ENCODE assay signal across 8 cellular contexts in genomic region chr19:53365899-53366493, GRCh38. TPM values are rescaled to one million over a fixed set of nuclear protein-coding genes. Genes with fewer than 3 reads are reported as not detected.
DNase-seq lines count a peak whose midpoint lies in the region; ATAC-seq, FAIRE-seq and TF ChIP-seq lines count a peak whose summit lies in the region.

No MANE protein-coding gene starts in this region.

- peak overlapping the region; percentile 47; the same call in 1 of the 2 replicates for H3K56ac ChIP-seq in IMR-90 (ENCODE audit: extremely low read depth, insufficient read depth, low read length)

- ATAC-seq in GM21381 (IDR thresholded peaks at IDR 0.05; ENCODE audit: unreplicated experiment) (peak; percentile 28), IMR-90 (ENCODE audit: low read depth) (peak; percentile 53)

- H3K4me3 ChIP-seq in IMR-90 (ENCODE audit: insufficient read depth, low read depth, low read length) = peak overlapping the region; percentile 55
- peak overlapping the region; percentile 71 to 92 for H3K4me3 ChIP-seq in foreskin fibroblast (ENCODE audit: low read depth in 1 of 2, low read length in 2 of 2)
- H3K4me3 ChIP-seq in trophoblast cell (ENCODE audit: low read depth, low read length) = peak overlapping the region; percentile 82

- H3K23ac ChIP-seq in IMR-90 (ENCODE audit: low read depth, low read length) = peak overlapping the region; percentile 38
- H3K23ac ChIP-seq in trophoblast cell (ENCODE audit: low read length) = no peak overlapping the region

- H3K27ac ChIP-seq in IMR-90 (ENCODE audit: insufficient read depth, low read length) (peak overlapping the region; percentile 24; the same call in 1 of the 2 replicates), trophoblast cell (ENCODE audit: low read depth, low read length) (peak overlapping the region; percentile 30)

- H2AFZ ChIP-seq in IMR-90 (replicated peaks; ENCODE audit: low read length, poor library complexity) (peak overlapping the region; percentile 91), trophoblast cell (ENCODE audit: insufficient read depth, low read length, poor library complexity) (peak overlapping the region; percentile 30)

- H4K20me1 ChIP-seq in IMR-90 (ENCODE audit: insufficient read depth, low read length) = no peaks in the 10 kb centered on the region

- TF ChIP-seq POLR2A in IMR-90 (IDR thresholded peaks at IDR 0.05; ENCODE audit: low read depth, low read length) (no peak), GM12891 (IDR thresholded peaks at IDR 0.05; ENCODE audit: low read depth, low read length) (no peak)

- H3K14ac ChIP-seq in IMR-90 (replicated peaks; ENCODE audit: low read depth, low read length) (peak overlapping the region; percentile 36; the same call in 1 of the 2 replicates), trophoblast cell (ENCODE audit: low read length) (peak overlapping the region; percentile 39)

- H3K27me3 ChIP-seq in IMR-90 (ENCODE audit: control insufficient read depth, insufficient read depth, low read length) = no peaks in the 10 kb centered on the region
- H3K27me3 ChIP-seq in trophoblast cell (ENCODE audit: insufficient read depth, low read length) = no peaks in the 10 kb centered on the region

- WGBS in IMR-90 (ENCODE audit: extremely low coverage in 2 of 2, insufficient read length in 1 of 2), 2 experiments = 0% methylated on average over 8 of the region's 32 CpGs; no CpG with 5 or more reads in 1 of the 2 experiments
- WGBS in trophoblast cell (ENCODE audit: extremely low coverage, insufficient coverage, insufficient read length) = no CpG with 5 or more reads among the region's 32 CpGs

- H3K4me1 ChIP-seq in IMR-90 (ENCODE audit: control insufficient read depth, insufficient read depth, low read length) = no peaks in the 10 kb centered on the region
- peaks cover 0 to 3% of the 10 kb centered on the region in 2 experiments for H3K4me1 ChIP-seq in trophoblast cell (ENCODE audit: control insufficient read depth in 1 of 2, insufficient read depth in 2 of 2, low read length in 2 of 2)

- H2AK5ac ChIP-seq in IMR-90 (ENCODE audit: low read depth, low read length) (no peak overlapping the region), trophoblast cell (ENCODE audit: low read length) (no peak overlapping the region)

- H3K4ac ChIP-seq in IMR-90 (ENCODE audit: low read depth, low read length) = peak overlapping the region; percentile 39; the same call in 1 of the 2 replicates
- peak overlapping the region; percentile 59 for H3K4ac ChIP-seq in trophoblast cell (ENCODE audit: low read depth, low read length)

- no peaks in the 10 kb centered on the region for H3K36me3 ChIP-seq in IMR-90 (ENCODE audit: control insufficient read depth, insufficient read depth, low read length)
- H3K36me3 ChIP-seq in trophoblast cell (ENCODE audit: control insufficient read depth in 1 of 2, insufficient read depth in 2 of 2, low read length in 2 of 2) = no peaks in the 10 kb centered on the region

- H2BK5ac ChIP-seq in IMR-90 (ENCODE audit: low read depth, low read length, poor library complexity, severe bottlenecking) (no peak overlapping the region), trophoblast cell (ENCODE audit: low read depth, low read length, poor library complexity) (peak overlapping the region; percentile 49)

- H2BK12ac ChIP-seq in trophoblast cell (ENCODE audit: low read length) = no peak overlapping the region

- in situ Hi-C loops in IMR-90 (cut with MboI; ENCODE audit: low sequenced_read_pairs) = no loop called here

- H3K79me1 ChIP-seq in IMR-90 (ENCODE audit: low read depth in 1 of 2, low read length in 2 of 2) (no peaks in the 10 kb centered on the region), trophoblast cell (ENCODE audit: low read length) (peaks cover 5% of the 10 kb centered on the region)

- no peak overlapping the region for H2BK15ac ChIP-seq in IMR-90 (ENCODE audit: low read depth, low read length)

- TF ChIP-seq CTCF in IMR-90 (conservative IDR thresholded peaks at IDR 0.05; ENCODE audit: low read depth, low read length) (no peak), foreskin fibroblast (IDR thresholded peaks at IDR 0.05; ENCODE audit: low read depth, low read length) (no peak)

- peak overlapping the region; percentile 58 for H2AK9ac ChIP-seq in IMR-90 (replicated peaks; ENCODE audit: low read depth, low read length, poor library complexity)

- no peak for FAIRE-seq in GM12891 (lab: Jason Lieb, UNC)

- no peak for TF ChIP-seq RAD21 in IMR-90 (IDR thresholded peaks at IDR 0.05; ENCODE audit: low read length)

- H3K9ac ChIP-seq in IMR-90 (ENCODE audit: low read depth, low read length) = peak overlapping the region; percentile 60
- H3K9ac ChIP-seq in trophoblast cell (ENCODE audit: low read length) = peak overlapping the region; percentile 92

- H2BK120ac ChIP-seq in IMR-90 (ENCODE audit: low read depth, low read length) (no peak overlapping the region), trophoblast cell (ENCODE audit: insufficient read depth, low read length, poor library complexity) (no peak overlapping the region)

- H3K4me2 ChIP-seq in IMR-90 (ENCODE audit: low read depth, low read length) (peak overlapping the region; percentile 95), trophoblast cell (ENCODE audit: low read length) (peak overlapping the region; percentile 99)

- peak; percentile 43 for DNase-seq in D341Med (ENCODE audit: low spot score)
- no peak for DNase-seq in IMR-90
- peak; percentile 50 for DNase-seq in activated CD8-positive, alpha-beta memory T cell treated with anti-CD3 and anti-CD28 coated beads, Interleukin-2, amount 50 U/mL, for 4 hours
- DNase-seq in foreskin fibroblast = peak in 1 of 2 donors; percentile 6
- peak; percentile 33 to 67 for DNase-seq in trophoblast cell
- DNase-seq in inferior parietal cortex (ENCODE audit: extremely low spot score) = no peak
- no peak for DNase-seq in GM12891 (ENCODE audit: insufficient read length, low spot score)

- no peak overlapping the region for H3K18ac ChIP-seq in IMR-90 (ENCODE audit: low read depth, low read length)
- H3K18ac ChIP-seq in trophoblast cell (ENCODE audit: low read length) = peak overlapping the region; percentile 85

- H2BK20ac ChIP-seq in IMR-90 (ENCODE audit: low read depth, low read length) = no peak overlapping the region

- peak overlapping the region; percentile 68 for H4K12ac ChIP-seq in trophoblast cell (ENCODE audit: low read depth, low read length)

- no peaks in the 10 kb centered on the region for H3K9me1 ChIP-seq in IMR-90 (ENCODE audit: insufficient read depth, low read length)

- BruUV-seq in IMR-90 (replicated peaks; lab: Mats Ljungman, UMichigan) = no TSS peak

- dilution Hi-C loops in IMR-90 (cut with HindIII; ENCODE audit: low sequenced_read_pairs, unreplicated experiment) = no loop called here

- H4K5ac ChIP-seq in IMR-90 (ENCODE audit: low read depth, low read length) = peak overlapping the region; percentile 78

- H3K9me3 ChIP-seq in IMR-90 (ENCODE audit: control insufficient read depth, insufficient read depth, low read length) = no peaks in the 10 kb centered on the region
- no peaks in the 10 kb centered on the region for H3K9me3 ChIP-seq in trophoblast cell (ENCODE audit: insufficient read depth, low read depth, low read length)

- CTCF ChIA-PET in IMR-90 (lab: Yijun Ruan, JAX) = no interaction called here

- POLR2A ChIA-PET in IMR-90 (lab: Charles Lee; ENCODE audit: unreplicated experiment) = no interaction called here

- H4K8ac ChIP-seq in IMR-90 (ENCODE audit: low read depth in 2 of 2, low read length in 2 of 2) = peak overlapping the region; percentile 40 to 94; a peak in 3 of 4 replicates
- H4K8ac ChIP-seq in trophoblast cell (ENCODE audit: low read depth, low read length) = peak overlapping the region; percentile 78

- H4K91ac ChIP-seq in IMR-90 (ENCODE audit: insufficient read depth, low read depth, low read length) = peak overlapping the region; percentile 61
- H4K91ac ChIP-seq in trophoblast cell (ENCODE audit: low read depth, low read length) = peak overlapping the region; percentile 36

- intact Hi-C loops in IMR-90 (cut with micrococcal nuclease) = no loop called here

- peaks cover 2% of the 10 kb centered on the region for H3K79me2 ChIP-seq in trophoblast cell (ENCODE audit: control insufficient read depth, insufficient read depth, low read length, poor library complexity)

TF ChIP-seq in IMR-90, 13 proteins besides CTCF, POLR2A, EP300 and RAD21 (continues in another document):
- no peak for TF ChIP-seq CEBPB (IDR thresholded peaks at IDR 0.05; ENCODE audit: low read depth, low read length)
- TF ChIP-seq FOS (IDR thresholded peaks at IDR 0.05; ENCODE audit: low read depth, low read length) = no peak
- TF ChIP-seq RCOR1 (IDR thresholded peaks at IDR 0.05; ENCODE audit: insufficient replicate concordance, low read length) = no peak
- TF ChIP-seq MAFK (IDR thresholded peaks at IDR 0.05; ENCODE audit: low read depth, low read length) = no peak
- no peak for TF ChIP-seq MXI1 (IDR thresholded peaks at IDR 0.05; ENCODE audit: borderline replicate concordance, low read depth, low read length)
- TF ChIP-seq NFE2L2 (IDR thresholded peaks at IDR 0.05; ENCODE audit: low read depth, low read length) = no peak

TF ChIP-seq in GM12891, 5 proteins besides CTCF, POLR2A, EP300 and RAD21:
- TF ChIP-seq SPI1 (IDR thresholded peaks at IDR 0.05; ENCODE audit: low read depth, low read length) (no peak), POU2F2 (IDR thresholded peaks at IDR 0.05; ENCODE audit: low read depth, low read length) (no peak), POLR2AphosphoS5 (IDR thresholded peaks at IDR 0.05; ENCODE audit: low read depth, low read length) (no peak), PAX5 (IDR thresholded peaks at IDR 0.05; ENCODE audit: insufficient read depth, low read length, severe bottlenecking) (no peak), TAF1 (IDR thresholded peaks at IDR 0.05; ENCODE audit: low read depth, low read length) (no peak)
TF ChIP-seq in GM12891: peak in this region for 0.

RNA-seq across cellular contexts. Expression of gene ZNF525, which starts 0.5 kb away (rescaled TPM):
- total RNA-seq in IMR-90 (2012; rRNA removed) = 4.5 and 6.7 TPM in 2 replicates
- polyA plus RNA-seq in IMR-90 (2012; rRNA removed) = 1.3 and 1.4 TPM in 2 replicates
- polyA plus RNA-seq in IMR-90 (2012; cell fraction: cytosol; rRNA removed) = 0.13 and 0.32 TPM in 2 replicates
- polyA plus RNA-seq in IMR-90 (2012; cell fraction: nucleus; rRNA removed; ENCODE audit: low replicate concordance) = 0.23 and 4.6 TPM in 2 replicates
- 10.2 and 10.9 TPM in 2 replicates for polyA plus RNA-seq in trophoblast cell (2013)
- 6.9 TPM for polyA plus RNA-seq in GM12891 (2012; ENCODE audit: low read depth, missing spikeins)

RNA-seq across cellular contexts. Expression of gene ZNF765, which starts 29.0 kb away (rescaled TPM):
- 18.1 and 19.2 TPM in 2 replicates for total RNA-seq in IMR-90 (2012; rRNA removed)
- 1.5 and 2.3 TPM in 2 replicates for polyA plus RNA-seq in IMR-90 (2012; rRNA removed)
- polyA plus RNA-seq in IMR-90 (2012; cell fraction: cytosol; rRNA removed) = 0.47 and 0.76 TPM in 2 replicates
- polyA plus RNA-seq in IMR-90 (2012; cell fraction: nucleus; rRNA removed; ENCODE audit: low replicate concordance) = 4.7 and 5.9 TPM in 2 replicates
- polyA plus RNA-seq in trophoblast cell (2013) = 16.4 and 16.6 TPM in 2 replicates
- 3.6 TPM for polyA plus RNA-seq in GM12891 (2012; ENCODE audit: low read depth, missing spikeins)

RNA-seq across cellular contexts. Expression of gene ZNF845, which starts 32.4 kb away (rescaled TPM):
- total RNA-seq in IMR-90 (2012; rRNA removed) = 9.5 and 13.1 TPM in 2 replicates
- polyA plus RNA-seq in IMR-90 (2012; rRNA removed) = 0.79 and 1.2 TPM in 2 replicates
- polyA plus RNA-seq in IMR-90 (2012; cell fraction: cytosol; rRNA removed) = 0.14 TPM in 2 replicates
- 0.09 and 0.79 TPM in 2 replicates for polyA plus RNA-seq in IMR-90 (2012; cell fraction: nucleus; rRNA removed; ENCODE audit: low replicate concordance)
- 12.5 and 13.1 TPM in 2 replicates for polyA plus RNA-seq in trophoblast cell (2013)
- 1.8 TPM for polyA plus RNA-seq in GM12891 (2012; ENCODE audit: low read depth, missing spikeins)

Comparison
In these comparisons a context has a peak if more than half of its experiments do, and no peak if none do; other contexts are left out.
1. DNase-seq: peak in D341Med (single experiment), activated CD8-positive, alpha-beta memory T cell treated with anti-CD3 and anti-CD28 coated beads, Interleukin-2, amount 50 U/mL, for 4 hours (single experiment) and trophoblast cell (2 of 2); none in IMR-90 (single experiment), inferior parietal cortex (single experiment) and GM12891 (single experiment).
2. Peak in every context shown above with its lines, with median percentiles within 50 percentile points of each other: H3K4me3 ChIP-seq.